ENCODE assay signal across 1 cellular context in genomic region chr7:133478591-133479135, GRCh38.
TF ChIP-seq lines count a peak whose summit lies in the region.

No MANE protein-coding gene starts in this region.

TF ChIP-seq in HEK293, 187 proteins besides CTCF, POLR2A, EP300 and RAD21 (continued from another document and continues in another):
- TF ChIP-seq ZNF239 (tag by site-specific recombination; IDR thresholded peaks at IDR 0.05) (no peak), IKZF3 (tag by site-specific recombination; IDR thresholded peaks at IDR 0.05) (peak; percentile 76), ZNF623 (tag by site-specific recombination; IDR thresholded peaks at IDR 0.05) (no peak), ZNF211 (tag by site-specific recombination; IDR thresholded peaks at IDR 0.05; ENCODE audit: low read depth) (no peak), ZNF248 (tag by site-specific recombination; IDR thresholded peaks at IDR 0.05) (no peak), ZBTB49 (tag by site-specific recombination; IDR thresholded peaks at IDR 0.05; ENCODE audit: low read depth) (no peak), OSR2 (tag by site-specific recombination; IDR thresholded peaks at IDR 0.05) (peak; percentile 99), RBAK (tag by site-specific recombination; IDR thresholded peaks at IDR 0.05) (no peak), SALL2 (tag by site-specific recombination; IDR thresholded peaks at IDR 0.05; ENCODE audit: borderline replicate concordance) (no peak), ZBTB10 (tag by site-specific recombination; IDR thresholded peaks at IDR 0.05) (no peak), PRDM10 (tag by site-specific recombination; IDR thresholded peaks at IDR 0.05) (no peak), INSM2 (tag by site-specific recombination; IDR thresholded peaks at IDR 0.05) (peak; percentile 51; the same call in 1 of the 2 replicates), ZSCAN23 (tag by site-specific recombination; IDR thresholded peaks at IDR 0.05) (peak; percentile 81; the same call in 1 of the 2 replicates), ZNF366 (tag by site-specific recombination; conservative IDR thresholded peaks at IDR 0.05) (no peak), ZNF555 (tag by site-specific recombination; conservative IDR thresholded peaks at IDR 0.05) (no peak), ZNF404 (tag by site-specific recombination; IDR thresholded peaks at IDR 0.05) (no peak), ZNF19 (tag by site-specific recombination; IDR thresholded peaks at IDR 0.05; ENCODE audit: low read depth) (no peak), ZBTB26 (tag by site-specific recombination; optimal IDR thresholded peaks at IDR 0.05) (no peak), ZBTB44 (tag by site-specific recombination; IDR thresholded peaks at IDR 0.05) (peak; percentile 35; the same call in 1 of the 2 replicates), PRDM4 (tag by site-specific recombination; IDR thresholded peaks at IDR 0.05) (peak; percentile 75), ZEB2 (tag by site-specific recombination; IDR thresholded peaks at IDR 0.05) (peak; percentile 56; the same call in 1 of the 2 replicates), GLI2 (tag by site-specific recombination; IDR thresholded peaks at IDR 0.05; ENCODE audit: borderline replicate concordance, low read depth) (peak; percentile 81), ZNF596 (tag by site-specific recombination; IDR thresholded peaks at IDR 0.05) (0 out of 2 replicates have a peak, but pooled peaks have one; percentile 10), ZNF670 (tag by site-specific recombination; IDR thresholded peaks at IDR 0.05; ENCODE audit: low read depth) (no peak), YY1 (tag by site-specific recombination; IDR thresholded peaks at IDR 0.05) (no peak), ZNF843 (tag by site-specific recombination; IDR thresholded peaks at IDR 0.05) (peak; percentile 97), ZFP37 (tag by site-specific recombination; IDR thresholded peaks at IDR 0.05) (no peak), ZNF114 (tag by site-specific recombination; IDR thresholded peaks at IDR 0.05) (no peak), ZNF529 (tag by site-specific recombination; IDR thresholded peaks at IDR 0.05; ENCODE audit: insufficient replicate concordance) (no peak), ZNF560 (tag by site-specific recombination; IDR thresholded peaks at IDR 0.05; ENCODE audit: borderline replicate concordance) (no peak), BCL11A (tag by site-specific recombination; IDR thresholded peaks at IDR 0.05; ENCODE audit: low read depth) (peak; percentile 89), PRDM1 (tag by site-specific recombination; IDR thresholded peaks at IDR 0.05) (no peak), ZNF518A (tag by site-specific recombination; conservative IDR thresholded peaks at IDR 0.05; ENCODE audit: low read depth) (no peak), ZNF600 (tag by site-specific recombination; IDR thresholded peaks at IDR 0.05) (peak; percentile 38; the same call in 1 of the 2 replicates), MEIS1 (CRISPR knock-in tag; IDR thresholded peaks at IDR 0.05; ENCODE audit: borderline replicate concordance) (no peak), ZNF140 (tag by site-specific recombination; IDR thresholded peaks at IDR 0.05) (no peak), ZNF488 (tag by site-specific recombination; IDR thresholded peaks at IDR 0.05) (no peak)
